In genomic region chr1:41367102-41367537, GRCh38 we compare ENCODE assay signal across 10 cellular contexts. TPM values are rescaled to one million over a fixed set of nuclear protein-coding genes. Genes with fewer than 3 reads are reported as not detected.
DNase-seq lines count a peak whose midpoint lies in the region; ATAC-seq, FAIRE-seq and TF ChIP-seq lines count a peak whose summit lies in the region.
"Had no signal": no experiment of that assay in that cellular context is flagged by ENCODE, and none has a peak within 500 bp of the region (broad histone marks: within the 10 kb centered on the region; RNA-seq: fewer than 3 reads in every experiment).

No MANE protein-coding gene starts in this region.

- H3K4me1 Mint-ChIP-seq in naive thymus-derived CD4-positive, alpha-beta T cell, result peaks cover 0 to 22% (median 12%) of the 10 kb centered on the region in 7 donors

- intact Hi-C loops in K562 (cut with micrococcal nuclease), result no loop called here
- intact Hi-C loops in naive thymus-derived CD4-positive, alpha-beta T cell (cut with micrococcal nuclease), result loop anchor here in 1 of 2 donors (10.0 kb wide), 2 partner anchors 662 to 1588 kb away; partner anchors contain the start of gene SLC2A1
- intact Hi-C loops in sciatic nerve (cut with DNase I), result no loop called here

- no peaks in the 10 kb centered on the region for H3K9me3 Mint-ChIP-seq in naive thymus-derived CD4-positive, alpha-beta T cell

- H3K9me1 ChIP-seq in K562 (ENCODE audit: control insufficient read depth, insufficient read depth, low read length), result no peaks in the 10 kb centered on the region

- no peak for FAIRE-seq in K562 (lab: Jason Lieb, UNC)

- TF ChIP-seq EP300 in K562 (IDR thresholded peaks at IDR 0.05; ENCODE audit: low read length), result no peak

- 4% methylated on average over 6 of the region's 6 CpGs for WGBS in K562 (ENCODE audit: insufficient coverage, low coverage, missing lambda C conversion rate)

- H3K4me3 ChIP-seq in BLaER1 (peak overlapping the region; percentile 73), H7 (ENCODE audit: insufficient read depth, low read depth, low read length) (peak overlapping the region; percentile 50; the same call in 1 of the 2 replicates), K562 (no peak overlapping the region)
- H3K4me3 ChIP-seq in naive thymus-derived CD4-positive, alpha-beta T cell (ENCODE audit: low read length), result no peak overlapping the region

- peaks cover 31 to 66% (median 36%) of the 10 kb centered on the region in 5 donors for H3K27me3 Mint-ChIP-seq in naive thymus-derived CD4-positive, alpha-beta T cell

- TF ChIP-seq CTCF in K562 (IDR thresholded peaks at IDR 0.05 in 2 of 3, conservative IDR thresholded peaks at IDR 0.05 in 1 of 3; ENCODE audit: insufficient read depth in 2 of 3, low read depth in 1 of 3, low read length in 3 of 3), result no peak

- no TSS peak for BruUV-seq in K562 (replicated peaks; lab: Mats Ljungman, UMichigan)

- TF ChIP-seq POLR2A in K562 (conservative IDR thresholded peaks at IDR 0.05), result no peak

- H2AFZ ChIP-seq in K562 (ENCODE audit: low read depth, low read length), result no peak overlapping the region

- H4K20me1 ChIP-seq in BLaER1 (peaks cover 14% of the 10 kb centered on the region; the same call in 1 of the 2 replicates), K562 (replicated peaks; ENCODE audit: control insufficient read depth, insufficient read depth, low read length) (peaks cover 16% of the 10 kb centered on the region)

- ATAC-seq in K562, result no peak
- no peak for ATAC-seq in naive thymus-derived CD4-positive, alpha-beta T cell
- no peak for ATAC-seq in GM19463 (IDR thresholded peaks at IDR 0.05; ENCODE audit: unreplicated experiment)
- ATAC-seq in sciatic nerve, result no peak

- H3K36me3 Mint-ChIP-seq in naive thymus-derived CD4-positive, alpha-beta T cell, result no peaks in the 10 kb centered on the region

- H3K27ac ChIP-seq in BLaER1 (peak overlapping the region; percentile 86), K562 (ENCODE audit: extremely low read depth, low read depth, low read length) (no peak overlapping the region)
- H3K27ac ChIP-seq in naive thymus-derived CD4-positive, alpha-beta T cell (ENCODE audit: low read depth, low read length), result no peak overlapping the region
- H3K27ac ChIP-seq: colonic mucosa had no signal

- TF ChIP-seq RAD21 in K562 (CRISPR knock-in tag; conservative IDR thresholded peaks at IDR 0.05 in 1 of 2, IDR thresholded peaks at IDR 0.05 in 1 of 2), result no peak

- H3K9me3 ChIP-seq in BLaER1 (no peaks in the 10 kb centered on the region), K562 (replicated peaks; ENCODE audit: control insufficient read depth, insufficient read depth, low read depth, low read length) (no peaks in the 10 kb centered on the region)
- H3K9me3 ChIP-seq in naive thymus-derived CD4-positive, alpha-beta T cell (ENCODE audit: control insufficient read depth in 2 of 3, low read length in 3 of 3), result no peaks in the 10 kb centered on the region
- H3K9me3 ChIP-seq: colonic mucosa had no signal

- no peak overlapping the region for H3K27ac Mint-ChIP-seq in naive thymus-derived CD4-positive, alpha-beta T cell

- H3K9ac ChIP-seq in BLaER1 (peak overlapping the region; percentile 81), K562 (ENCODE audit: insufficient read depth in 1 of 2, low read depth in 2 of 2, low read length in 2 of 2) (no peak overlapping the region)

- peak overlapping the region in 8 of 10 donors; percentile 47 to 75 (median 66) for H3K4me3 Mint-ChIP-seq in naive thymus-derived CD4-positive, alpha-beta T cell

- peaks cover 16% of the 10 kb centered on the region for H3K27me3 ChIP-seq in BLaER1
- peaks cover 64% of the 10 kb centered on the region for H3K27me3 ChIP-seq in H7 (ENCODE audit: control insufficient read depth, insufficient read depth, low read length)
- peaks cover 10 to 50% of the 10 kb centered on the region in 2 experiments for H3K27me3 ChIP-seq in K562 (ENCODE audit: control insufficient read depth in 2 of 2, insufficient read depth in 2 of 2, low read length in 2 of 2)
- H3K27me3 ChIP-seq in naive thymus-derived CD4-positive, alpha-beta T cell (ENCODE audit: control insufficient read depth in 2 of 2, insufficient read depth in 2 of 2, low read length in 2 of 2), result peaks cover 5 to 14% of the 10 kb centered on the region in 2 donors

- POLR2A ChIA-PET in K562 (lab: Yijun Ruan, JAX), result interaction anchor here (0.8 kb wide), 2 partner anchors 9 to 32 kb away, joined by 3 to 4 read pairs; no protein-coding TSS in a partner anchor
- POLR2A ChIA-PET in naive thymus-derived CD4-positive, alpha-beta T cell (lab: Charles Lee), result no interaction called here

- H3K4me1 ChIP-seq in BLaER1, result peaks cover 96% of the 10 kb centered on the region
- H3K4me1 ChIP-seq in K562 (replicated peaks in 1 of 2; ENCODE audit: control insufficient read depth in 2 of 2, insufficient read depth in 2 of 2, low read length in 2 of 2), result peaks cover 7 to 29% of the 10 kb centered on the region in 2 experiments; a peak in 4 of 5 replicates
- H3K4me1 ChIP-seq in naive thymus-derived CD4-positive, alpha-beta T cell (ENCODE audit: control insufficient read depth in 2 of 2, insufficient read depth in 2 of 2, low read length in 2 of 2), result peaks cover 0 to 10% of the 10 kb centered on the region in 2 donors

- CTCF ChIA-PET in K562 (lab: Yijun Ruan, JAX; ENCODE audit: low intra/inter-chr PET ratio), result no interaction called here
- CTCF ChIA-PET in naive thymus-derived CD4-positive, alpha-beta T cell (lab: Charles Lee), result no interaction called here

- in situ Hi-C loops in K562 (cut with MboI), result no loop called here

- DNase-seq in H7 (no peak), K562 (ENCODE audit: extremely low read depth in 1 of 4, low spot score in 3 of 4) (no peak), NCI-H526 (lab: John Stamatoyannopoulos, UW) (no peak), NCI-H2227 (lab: John Stamatoyannopoulos, UW; ENCODE audit: unreplicated experiment) (no peak), sciatic nerve (ENCODE audit: low spot score) (no peak)
- no peak for DNase-seq in naive thymus-derived CD4-positive, alpha-beta T cell
- DNase-seq: NK-92 treated with Interleukin-12 subunit alpha and Interleukin-12 subunit beta, amount 100 ng/mL, for 24 hours had no signal

- peaks cover 9% of the 10 kb centered on the region; the same call in 1 of the 2 replicates for H3K36me3 ChIP-seq in BLaER1
- no peaks in the 10 kb centered on the region for H3K36me3 ChIP-seq in H7 (replicated peaks; ENCODE audit: control insufficient read depth, insufficient read depth, low read length)
- H3K36me3 ChIP-seq in K562 (ENCODE audit: control insufficient read depth, insufficient read depth, low read length), result no peaks in the 10 kb centered on the region
- H3K36me3 ChIP-seq in naive thymus-derived CD4-positive, alpha-beta T cell (ENCODE audit: control insufficient read depth in 2 of 3, insufficient read depth in 3 of 3, low read length in 3 of 3), result no peaks in the 10 kb centered on the region
- H3K36me3 ChIP-seq: colonic mucosa had no signal

- H3K79me2 ChIP-seq in K562 (ENCODE audit: control insufficient read depth, insufficient read depth, low read length), result no peaks in the 10 kb centered on the region

- H3K4me2 ChIP-seq in BLaER1, result peak overlapping the region; percentile 97
- H3K4me2 ChIP-seq in K562 (ENCODE audit: insufficient read depth, low read length), result no peak overlapping the region

TF ChIP-seq in K562, 482 proteins besides CTCF, POLR2A, EP300 and RAD21 (continues in another document):
- TF ChIP-seq CXXC5 (CRISPR knock-in tag; IDR thresholded peaks at IDR 0.05), result no peak
- TF ChIP-seq PKNOX1 (IDR thresholded peaks at IDR 0.05), result peak; percentile 39; the same call in 1 of the 2 replicates
- 0 out of 2 replicates have a peak, but pooled peaks have one; percentile 10 for TF ChIP-seq TEAD2 (tag; IDR thresholded peaks at IDR 0.05)
- TF ChIP-seq KLF13 (tag; IDR thresholded peaks at IDR 0.05; ENCODE audit: borderline replicate concordance, low read depth), result no peak

RNA-seq across cellular contexts. Expression of gene FOXO6, which starts 5.9 kb away (rescaled TPM):
- 0.97 and 1.00 TPM in 2 replicates for total RNA-seq in H7 (2014; rRNA removed; shearing (Covaris generic))
- total RNA-seq in K562 (2011; cell fraction: chromatin; rRNA removed; ENCODE audit: low replicate concordance), result not detected in 2 replicates
- total RNA-seq in K562 (2011; cell fraction: nucleolus; rRNA removed), result 0.17 and 0.53 TPM in 2 replicates
- total RNA-seq in K562 (2011; cell fraction: nucleoplasm; rRNA removed), result not detected in 2 replicates
- total RNA-seq in K562 (2014; rRNA removed) (0.08 TPM in 1 of 2 replicates, not detected in the other), K562 (2014; rRNA removed; fragmentation: Illumina TruSeq; extraction: Trizol) (not detected in 2 replicates), K562 (2015; rRNA removed; fragmentation: Illumina TruSeq; extraction: Trizol) (0.04 TPM in 1 of 2 replicates, not detected in the other), K562 (2021) (0.31 and 0.38 TPM in 2 replicates), sciatic nerve (1.7 TPM)
- polyA plus RNA-seq in K562 (2011; rRNA removed) (not detected in 2 replicates), K562 (2014; fragmentation: Illumina TruSeq; extraction: Trizol) (0.10 TPM in 1 of 2 replicates, not detected in the other), K562 (2014; fragmentation: Nextera tagmentation; extraction: Ambion mirVana) (not detected), K562 (2014; rRNA removed) (0.13 and 0.43 TPM in 2 replicates)
- polyA plus RNA-seq in K562 (2011; cell fraction: cytosol; rRNA removed), result not detected in 2 replicates
- polyA plus RNA-seq in K562 (2011; cell fraction: nucleus; rRNA removed), result 0.04 and 0.06 TPM in 2 replicates
- 0.18 and 0.51 TPM in 2 replicates for polyA plus RNA-seq in K562 (2012)
- polyA minus RNA-seq in K562 (2011; rRNA and poly(A)+ RNA removed), result 0.14 TPM in 1 of 2 replicates, not detected in the other
- not detected in 2 replicates for polyA minus RNA-seq in K562 (2011; cell fraction: cytosol; rRNA and poly(A)+ RNA removed)
- polyA minus RNA-seq in K562 (2011; cell fraction: nucleus; rRNA and poly(A)+ RNA removed), result 0.22 and 0.27 TPM in 2 replicates
- total RNA-seq in naive thymus-derived CD4-positive, alpha-beta T cell, result 1 to 10 TPM in 1 of 5 experiments, under 1 TPM in 1, not detected in 3; 0.66 to 1.3 TPM
- polyA plus RNA-seq in naive thymus-derived CD4-positive, alpha-beta T cell, result not detected

Comparison
In these comparisons a context has a peak if more than half of its experiments do, and no peak if none do; other contexts are left out.
1. H3K4me3 ChIP-seq: peak in BLaER1 (single experiment) and H7 (single experiment); none in K562 (single experiment) and naive thymus-derived CD4-positive, alpha-beta T cell (single experiment).